8 cellular contexts compared by ENCODE assay signal in the genomic region with DNA sequence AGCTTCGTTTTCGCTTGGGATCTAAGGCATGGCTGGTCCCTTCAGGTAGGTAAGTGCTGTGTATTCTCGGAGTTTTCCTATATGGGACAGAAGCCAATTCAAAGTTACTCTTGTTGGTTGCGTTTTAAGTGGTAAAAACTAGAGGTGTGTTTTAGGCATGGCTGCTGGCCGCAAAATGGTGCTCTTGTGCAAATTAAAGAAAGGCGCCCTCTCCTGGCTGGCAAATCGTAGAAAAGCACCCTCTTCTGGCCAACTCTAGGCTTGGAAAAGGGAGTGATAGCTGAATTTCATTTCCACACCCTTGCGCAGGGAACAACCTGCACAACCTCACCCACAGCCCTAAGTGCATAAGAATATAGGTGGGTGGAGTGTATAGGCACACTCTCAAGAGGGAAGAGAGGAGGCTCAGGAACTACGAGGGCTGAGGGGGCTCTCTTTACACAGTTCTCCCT. TPM values are rescaled to one million over a fixed set of nuclear protein-coding genes. Genes with fewer than 3 reads are reported as not detected.
DNase-seq lines count a peak whose midpoint lies in the region; TF ChIP-seq lines count a peak whose summit lies in the region.

No MANE protein-coding gene starts in this region.

- no peak overlapping the region for H3K4me3 Mint-ChIP-seq in mesothelial cell of epicardium
- no peak overlapping the region for H3K4me3 Mint-ChIP-seq in CD8-positive, alpha-beta memory T cell

- no peaks in the 10 kb centered on the region for H3K36me3 ChIP-seq in CD8-positive, alpha-beta memory T cell (ENCODE audit: insufficient read depth, low read length)

- H3K9me3 ChIP-seq in CD8-positive, alpha-beta memory T cell (ENCODE audit: low read length), result no peaks in the 10 kb centered on the region

- H3K4me3 ChIP-seq in astrocyte of the spinal cord (ENCODE audit: low read depth, low read length), result no peak overlapping the region
- H3K4me3 ChIP-seq in CD8-positive, alpha-beta memory T cell (ENCODE audit: low read length), result no peak overlapping the region

- H3K9me3 Mint-ChIP-seq in mesothelial cell of epicardium, result no peaks in the 10 kb centered on the region
- no peaks in the 10 kb centered on the region for H3K9me3 Mint-ChIP-seq in CD8-positive, alpha-beta memory T cell

- TF ChIP-seq CTCF in astrocyte of the spinal cord (IDR thresholded peaks at IDR 0.05; ENCODE audit: low read depth, low read length) (peak; percentile 53), mesothelial cell of epicardium (IDR thresholded peaks at IDR 0.05; ENCODE audit: unreplicated experiment) (peak; percentile 20)

- H3K27ac ChIP-seq in CD8-positive, alpha-beta memory T cell (ENCODE audit: low read depth, low read length), result no peak overlapping the region

- H3K27me3 ChIP-seq in CD8-positive, alpha-beta memory T cell (ENCODE audit: insufficient read depth, low read length, poor library complexity, severe bottlenecking), result no peaks in the 10 kb centered on the region

- peaks cover 7% of the 10 kb centered on the region for H3K4me1 ChIP-seq in CD8-positive, alpha-beta memory T cell (ENCODE audit: insufficient read depth, low read length)

- peaks cover 32% of the 10 kb centered on the region for H3K27me3 Mint-ChIP-seq in mesothelial cell of epicardium (ENCODE audit: low read depth)
- H3K27me3 Mint-ChIP-seq in CD8-positive, alpha-beta memory T cell, result no peaks in the 10 kb centered on the region

- CTCF ChIA-PET in CD8-positive, alpha-beta memory T cell (lab: Charles Lee), result interaction anchor here (1.0 to 9.5 kb wide), 9 partner anchors 24 to 371 kb away, joined by 3 to 93 read pairs (median 5); partner anchors contain the start of gene TIGIT

- peaks cover 6% of the 10 kb centered on the region for H3K4me1 Mint-ChIP-seq in mesothelial cell of epicardium
- peaks cover 10 to 19% (median 15%) of the 10 kb centered on the region in 3 donors for H3K4me1 Mint-ChIP-seq in CD8-positive, alpha-beta memory T cell

- in situ Hi-C loops in astrocyte of the spinal cord (cut with HindIII; ENCODE audit: low sequenced_read_pairs), result no loop called here

- no peaks in the 10 kb centered on the region for H3K36me3 Mint-ChIP-seq in mesothelial cell of epicardium
- H3K36me3 Mint-ChIP-seq in CD8-positive, alpha-beta memory T cell, result peaks cover 0 to 1% (median 0%) of the 10 kb centered on the region in 3 donors

- H3K27ac Mint-ChIP-seq in mesothelial cell of epicardium, result no peak overlapping the region
- no peak overlapping the region for H3K27ac Mint-ChIP-seq in CD8-positive, alpha-beta memory T cell

- POLR2A ChIA-PET in CD8-positive, alpha-beta memory T cell (lab: Charles Lee), result interaction anchor here (1.4 kb wide), 1 partner anchor 58 kb away, joined by 5 read pairs; no protein-coding TSS in a partner anchor

- DNase-seq in activated naive CD4-positive, alpha-beta T cell treated with Interleukin-2 at 50 U/mL for 16 hours, result peak; percentile 29
- DNase-seq in activated naive CD4-positive, alpha-beta T cell (lab: John Stamatoyannopoulos, UW), result no peak
- DNase-seq in NCI-H2227 treated with DMSO at 0.1 percent for 48 hours (lab: John Stamatoyannopoulos, UW), result peak; percentile 25
- peak; percentile 6 for DNase-seq in astrocyte of the spinal cord (ENCODE audit: low read depth, low spot score)
- no peak for DNase-seq in mesothelial cell of epicardium (ENCODE audit: low spot score in 2 of 2, unreplicated experiment in 2 of 2)
- no peak for DNase-seq in NCI-H526 treated with DMSO at 0.1 percent for 48 hours (lab: John Stamatoyannopoulos, UW)
- DNase-seq in CD8-positive, alpha-beta memory T cell, result no peak
- no peak for DNase-seq in inferior parietal cortex (ENCODE audit: extremely low spot score)

RNA-seq across cellular contexts. Expression of gene DRD3, which starts 23.5 kb away (rescaled TPM):
- not detected in 3 replicates for total RNA-seq in mesothelial cell of epicardium
- total RNA-seq in CD8-positive, alpha-beta memory T cell, result under 1 TPM in 1 of 2 experiments, not detected in 1; 0.13 TPM
- not detected for polyA plus RNA-seq in CD8-positive, alpha-beta memory T cell

Comparison
In these comparisons a context has a peak if more than half of its experiments do, and no peak if none do; other contexts are left out.
1. DNase-seq: peak in activated naive CD4-positive, alpha-beta T cell treated with Interleukin-2 at 50 U/mL for 16 hours (single experiment), NCI-H2227 treated with DMSO at 0.1 percent for 48 hours (single experiment) and astrocyte of the spinal cord (single experiment); none in activated naive CD4-positive, alpha-beta T cell (0 of 4), mesothelial cell of epicardium (0 of 2), NCI-H526 treated with DMSO at 0.1 percent for 48 hours (single experiment), CD8-positive, alpha-beta memory T cell (0 of 5) and inferior parietal cortex (single experiment).